1 cellular context compared by ENCODE assay signal in the genomic region with DNA sequence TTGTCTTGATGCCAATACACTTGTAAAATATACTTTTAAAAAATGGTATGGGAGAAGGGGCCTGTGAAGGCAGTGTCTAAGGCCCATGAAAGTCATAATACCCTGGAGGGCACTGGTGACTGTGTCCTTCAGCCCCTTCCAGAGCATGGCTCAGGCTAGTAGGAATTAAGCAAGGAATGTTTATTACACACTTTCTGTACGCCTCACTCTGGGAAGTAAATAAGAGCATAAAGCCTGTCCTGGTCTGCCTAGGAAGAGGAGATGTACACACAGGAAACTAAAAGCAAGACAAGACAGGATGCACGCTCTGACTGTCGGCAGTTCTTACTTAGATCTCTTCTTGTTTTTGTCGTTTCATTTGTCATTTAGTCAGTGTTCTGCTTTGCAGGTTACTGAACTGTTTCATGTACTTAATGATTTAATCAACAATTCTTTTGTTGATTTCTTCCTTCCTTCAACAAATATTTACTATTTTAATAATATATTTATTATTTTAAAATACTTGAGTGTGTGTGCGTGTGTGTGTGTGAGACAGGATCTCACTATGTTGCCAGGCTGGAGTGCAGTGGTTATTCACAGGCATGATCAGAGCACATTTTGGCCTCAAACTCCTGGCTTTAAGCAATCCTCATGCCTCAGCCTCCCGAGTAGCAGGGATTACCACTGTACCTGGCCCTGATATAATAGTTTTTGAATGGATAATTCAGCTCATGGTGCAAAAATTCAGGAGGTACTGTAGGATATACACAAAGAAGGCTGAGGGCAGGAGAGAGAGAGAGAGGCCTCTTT.
TF ChIP-seq lines count a peak whose summit lies in the region.

No MANE protein-coding gene starts in this region.

TF ChIP-seq in SK-N-SH, 30 proteins besides CTCF, POLR2A, EP300 and RAD21 (continued from another document):
- TF ChIP-seq, protein P1, sequence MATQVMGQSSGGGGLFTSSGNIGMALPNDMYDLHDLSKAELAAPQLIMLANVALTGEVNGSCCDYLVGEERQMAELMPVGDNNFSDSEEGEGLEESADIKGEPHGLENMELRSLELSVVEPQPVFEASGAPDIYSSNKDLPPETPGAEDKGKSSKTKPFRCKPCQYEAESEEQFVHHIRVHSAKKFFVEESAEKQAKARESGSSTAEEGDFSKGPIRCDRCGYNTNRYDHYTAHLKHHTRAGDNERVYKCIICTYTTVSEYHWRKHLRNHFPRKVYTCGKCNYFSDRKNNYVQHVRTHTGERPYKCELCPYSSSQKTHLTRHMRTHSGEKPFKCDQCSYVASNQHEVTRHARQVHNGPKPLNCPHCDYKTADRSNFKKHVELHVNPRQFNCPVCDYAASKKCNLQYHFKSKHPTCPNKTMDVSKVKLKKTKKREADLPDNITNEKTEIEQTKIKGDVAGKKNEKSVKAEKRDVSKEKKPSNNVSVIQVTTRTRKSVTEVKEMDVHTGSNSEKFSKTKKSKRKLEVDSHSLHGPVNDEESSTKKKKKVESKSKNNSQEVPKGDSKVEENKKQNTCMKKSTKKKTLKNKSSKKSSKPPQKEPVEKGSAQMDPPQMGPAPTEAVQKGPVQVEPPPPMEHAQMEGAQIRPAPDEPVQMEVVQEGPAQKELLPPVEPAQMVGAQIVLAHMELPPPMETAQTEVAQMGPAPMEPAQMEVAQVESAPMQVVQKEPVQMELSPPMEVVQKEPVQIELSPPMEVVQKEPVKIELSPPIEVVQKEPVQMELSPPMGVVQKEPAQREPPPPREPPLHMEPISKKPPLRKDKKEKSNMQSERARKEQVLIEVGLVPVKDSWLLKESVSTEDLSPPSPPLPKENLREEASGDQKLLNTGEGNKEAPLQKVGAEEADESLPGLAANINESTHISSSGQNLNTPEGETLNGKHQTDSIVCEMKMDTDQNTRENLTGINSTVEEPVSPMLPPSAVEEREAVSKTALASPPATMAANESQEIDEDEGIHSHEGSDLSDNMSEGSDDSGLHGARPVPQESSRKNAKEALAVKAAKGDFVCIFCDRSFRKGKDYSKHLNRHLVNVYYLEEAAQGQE (IDR thresholded peaks at IDR 0.05; ENCODE audit: low read depth, low read length): no peak
- no peak for TF ChIP-seq TAF1 (IDR thresholded peaks at IDR 0.05; ENCODE audit: borderline replicate concordance, low read depth, low read length)
- no peak for TF ChIP-seq MEF2A (IDR thresholded peaks at IDR 0.05; ENCODE audit: borderline replicate concordance, low read depth)
